In genomic region chr11:32792948-32793475, GRCh38 we compare ENCODE assay signal across 1 cellular context.
TF ChIP-seq lines count a peak whose summit lies in the region.

No MANE protein-coding gene starts in this region.

TF ChIP-seq in H1, 55 proteins besides CTCF, POLR2A, EP300 and RAD21:
- TF ChIP-seq TEAD4 (IDR thresholded peaks at IDR 0.05; ENCODE audit: low read depth, low read length) (no peak), TCF12 (IDR thresholded peaks at IDR 0.05; ENCODE audit: low read depth, low read length) (no peak), GTF2F1 (IDR thresholded peaks at IDR 0.05; ENCODE audit: borderline replicate concordance, low read depth, low read length) (no peak), CHD2 (IDR thresholded peaks at IDR 0.05; ENCODE audit: low read length) (no peak), GABPA (IDR thresholded peaks at IDR 0.05; ENCODE audit: borderline replicate concordance, insufficient read depth, low read length) (no peak), CREB1 (IDR thresholded peaks at IDR 0.05) (no peak), HDAC2 (IDR thresholded peaks at IDR 0.05; ENCODE audit: borderline replicate concordance in 1 of 2, low read depth in 2 of 2, low read length in 2 of 2) (no peak), HDAC6 (IDR thresholded peaks at IDR 0.05; ENCODE audit: low read depth, low read length) (no peak), SP4 (IDR thresholded peaks at IDR 0.05; ENCODE audit: low read length) (no peak), SIX5 (IDR thresholded peaks at IDR 0.05; ENCODE audit: low read depth, low read length) (no peak), POLR2AphosphoS5 (IDR thresholded peaks at IDR 0.05; ENCODE audit: low read depth, low read length) (no peak), RXRA (IDR thresholded peaks at IDR 0.05; ENCODE audit: insufficient read depth, low read depth, low read length) (no peak), ATF3 (IDR thresholded peaks at IDR 0.05; ENCODE audit: insufficient read depth, low read depth, low read length) (no peak)
